In the genomic region with DNA sequence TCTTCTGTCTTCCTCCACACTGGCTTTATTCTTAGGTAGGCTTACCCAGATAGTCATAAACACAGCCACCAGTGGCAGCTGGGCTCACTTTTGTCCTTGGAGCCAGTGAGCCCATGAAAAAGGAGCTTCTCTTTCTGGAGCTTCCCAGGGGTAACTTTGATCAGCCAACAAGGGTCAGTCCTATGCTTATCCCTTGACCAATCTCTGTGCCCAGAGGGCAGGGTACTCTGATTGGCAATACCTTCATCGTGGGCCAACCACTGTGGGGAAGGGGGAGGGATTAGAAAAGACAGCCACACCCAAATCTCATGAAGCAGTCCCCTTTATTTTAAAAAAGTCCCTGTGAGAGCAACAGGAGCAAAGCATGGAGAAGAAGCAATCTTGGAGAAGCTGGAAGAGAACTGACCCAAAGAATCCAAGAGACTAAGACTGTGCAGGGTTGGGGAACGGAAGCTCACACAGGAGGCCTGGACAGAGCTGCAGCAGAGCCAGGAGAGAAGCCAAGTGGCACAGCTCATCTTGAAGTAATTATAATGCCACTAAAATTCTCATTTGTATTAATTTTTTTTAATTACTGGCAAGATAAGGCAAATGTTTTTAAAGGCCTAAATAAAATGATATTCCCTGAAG, we compare ENCODE assay signal across 31 cellular contexts.
DNase-seq lines count a peak whose midpoint lies in the region; ATAC-seq and TF ChIP-seq lines count a peak whose summit lies in the region.
"Had no signal": no experiment of that assay in that cellular context is flagged by ENCODE, and none has a peak within 500 bp of the region (broad histone marks: within the 10 kb centered on the region; RNA-seq: fewer than 3 reads in every experiment).

No MANE protein-coding gene starts in this region.

- H3K4me1 Mint-ChIP-seq in osteocyte (ENCODE audit: unreplicated experiment) (peaks cover 71% of the 10 kb centered on the region), natural killer cell (peaks cover 12 to 14% of the 10 kb centered on the region in 2 donors)

- intact Hi-C loops in esophagus squamous epithelium (cut with DNase I), result no loop called here
- intact Hi-C loops in natural killer cell (cut with micrococcal nuclease), result no loop called here

- H3K27ac Mint-ChIP-seq in osteocyte (ENCODE audit: unreplicated experiment) (peak overlapping the region; percentile 90), natural killer cell (no peak overlapping the region)
- H3K27ac Mint-ChIP-seq: activated CD4-positive, alpha-beta T cell treated with anti-CD3 and anti-CD28 coated beads, Interleukin-2, amount 10 ng/mL, durations not matched to agents 24 days and 14 days; activated naive CD8-positive, alpha-beta T cell treated with anti-CD3 and anti-CD28 coated beads, Interleukin-2, amount 10 ng/mL, durations not matched to agents 7 days and 5 days; activated T-cell treated with anti-CD3 and anti-CD28 coated beads, Interleukin-2, amount 50 U/mL, for 24 hours; endodermal cell; stimulated activated effector memory CD8-positive, alpha-beta T cell treated with anti-CD3 and anti-CD28 coated beads, Interleukin-12 subunit alpha, Interleukin-12 subunit beta, amount 100 ng/mL, for 72 hours; type B pancreatic cell had no signal

- H3K4me3 ChIP-seq in esophagus squamous epithelium (no peak overlapping the region), upper lobe of left lung (no peak overlapping the region)
- H3K4me3 ChIP-seq: BLaER1 treated with 17β-estradiol and CSF1 and Interleukin-3, amounts not matched to agents 10 nM and 100 nM; sigmoid colon had no signal

- peaks cover 0 to 25% (median 0%) of the 10 kb centered on the region in 3 donors for H3K36me3 ChIP-seq in esophagus squamous epithelium
- H3K36me3 ChIP-seq in upper lobe of left lung, result peaks cover 5 to 53% (median 7%) of the 10 kb centered on the region in 4 donors
- H3K36me3 ChIP-seq: BLaER1 treated with 17β-estradiol and CSF1 and Interleukin-3, amounts not matched to agents 10 nM and 100 nM; sigmoid colon had no signal

- TF ChIP-seq POLR2A in esophagus squamous epithelium (IDR thresholded peaks at IDR 0.05), result no peak
- no peak for TF ChIP-seq POLR2A in upper lobe of left lung (IDR thresholded peaks at IDR 0.05)

- peaks cover 45% of the 10 kb centered on the region for H3K36me3 Mint-ChIP-seq in osteocyte (ENCODE audit: unreplicated experiment)
- H3K36me3 Mint-ChIP-seq in natural killer cell, result no peaks in the 10 kb centered on the region

- DNase-seq in esophagus squamous epithelium (lab: John Stamatoyannopoulos, UW) (no peak), islet precursor cell (peak; percentile 26), osteocyte (ENCODE audit: extremely low spot score, unreplicated experiment) (no peak), upper lobe of left lung (no peak), natural killer cell (no peak), NCI-H1048 (lab: John Stamatoyannopoulos, UW) (no peak)
- DNase-seq in activated CD4-positive, alpha-beta T cell treated with anti-CD3 and anti-CD28 coated beads, Interleukin-2, amount 50 U/mL, for 4 hours, result no peak
- DNase-seq in activated CD4-positive, alpha-beta T cell treated with anti-CD3 and anti-CD28 coated beads, Interleukin-2, amount 50 U/mL, for 1 hour, result no peak
- DNase-seq: activated CD4-positive, alpha-beta T cell treated with anti-CD3 and anti-CD28 coated beads, Interleukin-2, amount 10 ng/mL, durations not matched to agents 24 days and 14 days; activated gamma-delta T cell; activated naive CD8-positive, alpha-beta T cell treated with anti-CD3 and anti-CD28 coated beads, Interleukin-2, amount 10 ng/mL, durations not matched to agents 7 days and 5 days; activated T-cell treated with anti-CD3 and anti-CD28 coated beads, Interleukin-2, amount 50 U/mL, for 24 hours; central memory CD4-positive, alpha-beta T cell; COR-L47; dermis blood vessel endothelial cell; endodermal cell; foreskin keratinocyte; H7; kidney glomerular epithelial cell; NCI-H2107; NCI-H774; SIG-M5; sigmoid colon; T-helper 9 cell had no signal

- TF ChIP-seq EP300 in upper lobe of left lung (IDR thresholded peaks at IDR 0.05), result no peak

- no peak for TF ChIP-seq CTCF in esophagus squamous epithelium (IDR thresholded peaks at IDR 0.05)
- no peak for TF ChIP-seq CTCF in osteocyte (IDR thresholded peaks at IDR 0.05)
- TF ChIP-seq CTCF in upper lobe of left lung (IDR thresholded peaks at IDR 0.05), result no peak
- no peak for TF ChIP-seq CTCF in natural killer cell (IDR thresholded peaks at IDR 0.05)

- H3K27me3 ChIP-seq in esophagus squamous epithelium, result no peaks in the 10 kb centered on the region
- H3K27me3 ChIP-seq in upper lobe of left lung, result no peaks in the 10 kb centered on the region
- H3K27me3 ChIP-seq: BLaER1 treated with 17β-estradiol and CSF1 and Interleukin-3, amounts not matched to agents 10 nM and 100 nM; foreskin keratinocyte; sigmoid colon had no signal

- H3K4me1 ChIP-seq in esophagus squamous epithelium (peaks cover 7 to 61% (median 23%) of the 10 kb centered on the region in 3 donors), upper lobe of left lung (peaks cover 21 to 33% (median 27%) of the 10 kb centered on the region in 4 donors)
- H3K4me1 ChIP-seq: foreskin keratinocyte, sigmoid colon had no signal

- H3K27me3 Mint-ChIP-seq in osteocyte (ENCODE audit: unreplicated experiment) (no peaks in the 10 kb centered on the region), natural killer cell (ENCODE audit: low read depth in 2 of 2) (no peaks in the 10 kb centered on the region)
- H3K27me3 Mint-ChIP-seq: activated CD4-positive, alpha-beta T cell treated with anti-CD3 and anti-CD28 coated beads, Interleukin-2, amount 10 ng/mL, durations not matched to agents 24 days and 14 days; activated T-cell treated with anti-CD3 and anti-CD28 coated beads, Interleukin-2, amount 50 U/mL, for 24 hours; type B pancreatic cell had no signal

- H3K4me3 Mint-ChIP-seq in osteocyte (ENCODE audit: unreplicated experiment) (no peak overlapping the region), natural killer cell (no peak overlapping the region)
- H3K4me3 Mint-ChIP-seq: activated CD4-positive, alpha-beta T cell treated with anti-CD3 and anti-CD28 coated beads, Interleukin-2, amount 10 ng/mL, durations not matched to agents 24 days and 14 days; activated naive CD8-positive, alpha-beta T cell treated with anti-CD3 and anti-CD28 coated beads, Interleukin-2, amount 10 ng/mL, durations not matched to agents 7 days and 5 days; activated T-cell treated with anti-CD3 and anti-CD28 coated beads, Interleukin-2, amount 50 U/mL, for 24 hours; endodermal cell; stimulated activated effector memory CD8-positive, alpha-beta T cell treated with anti-CD3 and anti-CD28 coated beads, Interleukin-12 subunit alpha, Interleukin-12 subunit beta, amount 100 ng/mL, for 72 hours; type B pancreatic cell had no signal

- H3K9me3 Mint-ChIP-seq in osteocyte (ENCODE audit: unreplicated experiment) (no peaks in the 10 kb centered on the region), natural killer cell (no peaks in the 10 kb centered on the region)
- H3K9me3 Mint-ChIP-seq: activated T-cell treated with anti-CD3 and anti-CD28 coated beads, Interleukin-2, amount 50 U/mL, for 24 hours; endodermal cell; type B pancreatic cell had no signal

- WGBS in esophagus squamous epithelium, 2 donors, result 50 to 78% methylated on average over 1 of the region's 2 CpGs
- 64 to 68% methylated on average over 2 of the region's 2 CpGs for WGBS in upper lobe of left lung, 2 donors

- ATAC-seq in upper lobe of left lung (ENCODE audit: low FRiP score in 2 of 2) (no peak), natural killer cell (no peak)
- ATAC-seq: esophagus mucosa; foreskin keratinocyte; HepG2; Panc1; stimulated activated effector memory CD8-positive, alpha-beta T cell treated with anti-CD3 and anti-CD28 coated beads, Interleukin-12 subunit alpha, Interleukin-12 subunit beta, amount 100 ng/mL, for 72 hours had no signal

- peak overlapping the region in 3 of 4 donors; percentile 34 to 75 (median 45) for H3K27ac ChIP-seq in esophagus squamous epithelium
- peak overlapping the region; percentile 7 to 67 (median 45) for H3K27ac ChIP-seq in upper lobe of left lung
- H3K27ac ChIP-seq: BLaER1 treated with 17β-estradiol and CSF1 and Interleukin-3, amounts not matched to agents 10 nM and 100 nM; foreskin keratinocyte; sigmoid colon; VCaP had no signal

- no peaks in the 10 kb centered on the region for H3K9me3 ChIP-seq in esophagus squamous epithelium
- H3K9me3 ChIP-seq in upper lobe of left lung, result no peaks in the 10 kb centered on the region
- H3K9me3 ChIP-seq: sigmoid colon had no signal
